Comparison of ENCODE assay signal across 1 cellular context in the genomic region with DNA sequence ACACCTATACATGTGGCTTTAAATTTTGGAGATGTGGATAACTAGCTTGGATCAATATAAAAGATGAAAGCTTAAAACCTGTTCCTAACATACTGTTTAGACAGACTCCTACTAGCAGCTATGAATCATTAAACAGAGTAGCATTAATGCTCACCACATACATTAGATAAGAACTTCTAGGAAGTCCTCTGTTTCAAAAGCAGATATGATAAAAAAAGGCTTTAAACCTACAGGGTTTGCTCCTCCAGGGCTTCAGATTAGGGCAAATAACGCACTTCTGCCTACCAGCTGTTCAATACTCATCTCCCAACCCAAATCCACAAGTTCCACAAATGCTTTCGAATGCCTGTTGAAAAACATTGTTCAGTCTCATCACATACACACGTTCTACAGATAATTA.
TF ChIP-seq lines count a peak whose summit lies in the region.

No MANE protein-coding gene starts in this region.

TF ChIP-seq in K562, 482 proteins besides CTCF, POLR2A, EP300 and RAD21 (continued from another document):
- TF ChIP-seq FOXJ3 (CRISPR knock-in tag; IDR thresholded peaks at IDR 0.05) (no peak), CBX1 (IDR thresholded peaks at IDR 0.05; ENCODE audit: low read depth) (no peak), PPARD (CRISPR knock-in tag; IDR thresholded peaks at IDR 0.05) (no peak), CBFA2T3 (IDR thresholded peaks at IDR 0.05) (peak; percentile 70), ZBTB17 (CRISPR knock-in tag; IDR thresholded peaks at IDR 0.05) (no peak), BCOR (IDR thresholded peaks at IDR 0.05) (no peak), MTA1 (IDR thresholded peaks at IDR 0.05; ENCODE audit: borderline replicate concordance) (no peak), DPF2 (IDR thresholded peaks at IDR 0.05) (peak; percentile 73), ZNF140 (CRISPR knock-in tag; IDR thresholded peaks at IDR 0.05) (no peak), NFYB (IDR thresholded peaks at IDR 0.05; ENCODE audit: extremely low read depth, insufficient read length) (no peak)
- TF ChIP-seq, protein P1, sequence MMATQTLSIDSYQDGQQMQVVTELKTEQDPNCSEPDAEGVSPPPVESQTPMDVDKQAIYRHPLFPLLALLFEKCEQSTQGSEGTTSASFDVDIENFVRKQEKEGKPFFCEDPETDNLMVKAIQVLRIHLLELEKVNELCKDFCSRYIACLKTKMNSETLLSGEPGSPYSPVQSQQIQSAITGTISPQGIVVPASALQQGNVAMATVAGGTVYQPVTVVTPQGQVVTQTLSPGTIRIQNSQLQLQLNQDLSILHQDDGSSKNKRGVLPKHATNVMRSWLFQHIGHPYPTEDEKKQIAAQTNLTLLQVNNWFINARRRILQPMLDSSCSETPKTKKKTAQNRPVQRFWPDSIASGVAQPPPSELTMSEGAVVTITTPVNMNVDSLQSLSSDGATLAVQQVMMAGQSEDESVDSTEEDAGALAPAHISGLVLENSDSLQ (IDR thresholded peaks at IDR 0.05), result no peak
- TF ChIP-seq, protein P2, sequence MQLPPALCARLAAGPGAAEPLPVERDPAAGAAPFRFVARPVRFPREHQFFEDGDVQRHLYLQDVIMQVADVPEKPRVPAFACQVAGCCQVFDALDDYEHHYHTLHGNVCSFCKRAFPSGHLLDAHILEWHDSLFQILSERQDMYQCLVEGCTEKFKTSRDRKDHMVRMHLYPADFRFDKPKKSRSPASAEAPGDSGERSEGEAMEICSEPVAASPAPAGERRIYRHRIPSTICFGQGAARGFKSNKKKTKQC (CRISPR knock-in tag; IDR thresholded peaks at IDR 0.05), result no peak
- TF ChIP-seq, protein P3, sequence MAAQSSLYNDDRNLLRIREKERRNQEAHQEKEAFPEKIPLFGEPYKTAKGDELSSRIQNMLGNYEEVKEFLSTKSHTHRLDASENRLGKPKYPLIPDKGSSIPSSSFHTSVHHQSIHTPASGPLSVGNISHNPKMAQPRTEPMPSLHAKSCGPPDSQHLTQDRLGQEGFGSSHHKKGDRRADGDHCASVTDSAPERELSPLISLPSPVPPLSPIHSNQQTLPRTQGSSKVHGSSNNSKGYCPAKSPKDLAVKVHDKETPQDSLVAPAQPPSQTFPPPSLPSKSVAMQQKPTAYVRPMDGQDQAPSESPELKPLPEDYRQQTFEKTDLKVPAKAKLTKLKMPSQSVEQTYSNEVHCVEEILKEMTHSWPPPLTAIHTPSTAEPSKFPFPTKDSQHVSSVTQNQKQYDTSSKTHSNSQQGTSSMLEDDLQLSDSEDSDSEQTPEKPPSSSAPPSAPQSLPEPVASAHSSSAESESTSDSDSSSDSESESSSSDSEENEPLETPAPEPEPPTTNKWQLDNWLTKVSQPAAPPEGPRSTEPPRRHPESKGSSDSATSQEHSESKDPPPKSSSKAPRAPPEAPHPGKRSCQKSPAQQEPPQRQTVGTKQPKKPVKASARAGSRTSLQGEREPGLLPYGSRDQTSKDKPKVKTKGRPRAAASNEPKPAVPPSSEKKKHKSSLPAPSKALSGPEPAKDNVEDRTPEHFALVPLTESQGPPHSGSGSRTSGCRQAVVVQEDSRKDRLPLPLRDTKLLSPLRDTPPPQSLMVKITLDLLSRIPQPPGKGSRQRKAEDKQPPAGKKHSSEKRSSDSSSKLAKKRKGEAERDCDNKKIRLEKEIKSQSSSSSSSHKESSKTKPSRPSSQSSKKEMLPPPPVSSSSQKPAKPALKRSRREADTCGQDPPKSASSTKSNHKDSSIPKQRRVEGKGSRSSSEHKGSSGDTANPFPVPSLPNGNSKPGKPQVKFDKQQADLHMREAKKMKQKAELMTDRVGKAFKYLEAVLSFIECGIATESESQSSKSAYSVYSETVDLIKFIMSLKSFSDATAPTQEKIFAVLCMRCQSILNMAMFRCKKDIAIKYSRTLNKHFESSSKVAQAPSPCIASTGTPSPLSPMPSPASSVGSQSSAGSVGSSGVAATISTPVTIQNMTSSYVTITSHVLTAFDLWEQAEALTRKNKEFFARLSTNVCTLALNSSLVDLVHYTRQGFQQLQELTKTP (IDR thresholded peaks at IDR 0.05; ENCODE audit: low read depth in 1 of 2, partially characterized antibody in 2 of 2), result no peak
- TF ChIP-seq, protein P4, sequence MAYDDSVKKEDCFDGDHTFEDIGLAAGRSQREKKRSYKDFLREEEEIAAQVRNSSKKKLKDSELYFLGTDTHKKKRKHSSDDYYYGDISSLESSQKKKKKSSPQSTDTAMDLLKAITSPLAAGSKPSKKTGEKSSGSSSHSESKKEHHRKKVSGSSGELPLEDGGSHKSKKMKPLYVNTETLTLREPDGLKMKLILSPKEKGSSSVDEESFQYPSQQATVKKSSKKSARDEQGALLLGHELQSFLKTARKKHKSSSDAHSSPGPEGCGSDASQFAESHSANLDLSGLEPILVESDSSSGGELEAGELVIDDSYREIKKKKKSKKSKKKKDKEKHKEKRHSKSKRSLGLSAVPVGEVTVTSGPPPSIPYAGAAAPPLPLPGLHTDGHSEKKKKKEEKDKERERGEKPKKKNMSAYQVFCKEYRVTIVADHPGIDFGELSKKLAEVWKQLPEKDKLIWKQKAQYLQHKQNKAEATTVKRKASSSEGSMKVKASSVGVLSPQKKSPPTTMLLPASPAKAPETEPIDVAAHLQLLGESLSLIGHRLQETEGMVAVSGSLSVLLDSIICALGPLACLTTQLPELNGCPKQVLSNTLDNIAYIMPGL (CRISPR knock-in tag; IDR thresholded peaks at IDR 0.05), result no peak
